8 cellular contexts compared by ENCODE assay signal in genomic region chr6:87968435-87969278, GRCh38.
DNase-seq lines count a peak whose midpoint lies in the region; ATAC-seq and TF ChIP-seq lines count a peak whose summit lies in the region.

No MANE protein-coding gene starts in this region.

- H3K27me3 ChIP-seq in BJ (ENCODE audit: control insufficient read depth, insufficient read depth, low read length) (peaks cover 5% of the 10 kb centered on the region), dorsolateral prefrontal cortex (peaks cover 0 to 18% (median 0%) of the 10 kb centered on the region in 45 donors)

- peaks cover 2 to 29% (median 13%) of the 10 kb centered on the region in 7 donors for H3K9me3 Mint-ChIP-seq in naive B cell

- H3K27ac Mint-ChIP-seq in naive B cell = no peak overlapping the region

- no peak for DNase-seq in BJ (ENCODE audit: low read depth)
- DNase-seq in NCI-H510A treated with DMSO at 0.1 percent for 48 hours (lab: John Stamatoyannopoulos, UW) = peak; percentile 83
- DNase-seq in dorsolateral prefrontal cortex = peak in 9 of 10 donors; percentile 20 to 52 (median 43)
- peak; percentile 3 for DNase-seq in naive B cell
- no peak for DNase-seq in NCI-H2196 (lab: John Stamatoyannopoulos, UW; ENCODE audit: unreplicated experiment)

- peaks cover 8% of the 10 kb centered on the region in 2 donors for H3K36me3 Mint-ChIP-seq in naive B cell

- intact Hi-C loops in dorsolateral prefrontal cortex (cut with DNase I) = no loop called here

- no peak overlapping the region for H3K4me3 Mint-ChIP-seq in naive B cell

- peak; percentile 86 for ATAC-seq in GM19395 (IDR thresholded peaks at IDR 0.05; ENCODE audit: unreplicated experiment)
- peak; percentile 56 to 70 for ATAC-seq in naive B cell (ENCODE audit: low read depth in 2 of 2)
- no peak for ATAC-seq in GM21529 (IDR thresholded peaks at IDR 0.05; ENCODE audit: unreplicated experiment)
- no peak for ATAC-seq in HG03439 (IDR thresholded peaks at IDR 0.05; ENCODE audit: unreplicated experiment)

- H3K27me3 Mint-ChIP-seq in naive B cell = no peaks in the 10 kb centered on the region

- H3K4me1 Mint-ChIP-seq in naive B cell = peaks cover 0 to 5% (median 4%) of the 10 kb centered on the region in 3 donors

- H3K4me3 ChIP-seq in BJ (ENCODE audit: low read depth, low read length) = peak overlapping the region; percentile 16
- H3K4me3 ChIP-seq in dorsolateral prefrontal cortex = peak overlapping the region; percentile 18 to 73 (median 51)

- peak; percentile 9; the same call in 1 of the 2 replicates for TF ChIP-seq CTCF in BJ (IDR thresholded peaks at IDR 0.05; ENCODE audit: insufficient read depth, low read depth, low read length)
- no peak for TF ChIP-seq CTCF in dorsolateral prefrontal cortex (IDR thresholded peaks at IDR 0.05 in 54 of 56, conservative IDR thresholded peaks at IDR 0.05 in 2 of 56; ENCODE audit: low read depth in 1 of 56, partially characterized antibody in 56 of 56)

- POLR2A ChIA-PET in BJ (lab: Charles Lee) = no interaction called here

- H3K36me3 ChIP-seq in BJ (ENCODE audit: control insufficient read depth, insufficient read depth, low read length) = no peaks in the 10 kb centered on the region

- peak overlapping the region in 19 of 59 donors; percentile 7 to 74 (median 44) for H3K27ac ChIP-seq in dorsolateral prefrontal cortex

- CTCF ChIA-PET in BJ (lab: Yijun Ruan, JAX) = no interaction called here

Comparison
In these comparisons a context has a peak if more than half of its experiments do, and no peak if none do; other contexts are left out.
1. DNase-seq: peak in NCI-H510A treated with DMSO at 0.1 percent for 48 hours (single experiment), dorsolateral prefrontal cortex (9 of 10) and naive B cell (single experiment); none in BJ (single experiment) and NCI-H2196 (single experiment).
2. ATAC-seq: peak in GM19395 (single experiment) and naive B cell (2 of 2); none in GM21529 (single experiment) and HG03439 (single experiment).